Comparison of ENCODE assay signal across 18 cellular contexts in the genomic region with DNA sequence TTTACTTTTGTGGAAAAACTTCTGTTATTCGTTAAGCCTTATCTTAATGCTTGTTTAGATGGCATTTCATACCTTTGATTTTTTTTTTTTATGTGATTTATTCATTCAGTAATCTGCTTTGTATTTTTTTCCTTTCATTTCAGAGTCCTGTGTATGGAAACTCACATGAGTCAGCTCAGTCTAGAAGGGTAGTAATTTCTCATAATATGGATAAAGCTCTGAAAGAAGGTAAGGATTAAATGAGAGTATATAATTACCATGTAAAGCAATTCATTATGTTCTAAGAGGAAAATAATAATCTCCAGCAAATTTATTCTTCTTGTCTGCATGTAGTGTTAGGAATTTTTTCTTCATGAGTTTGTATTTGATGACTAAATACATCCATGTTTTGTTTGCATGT. TPM values are rescaled to one million over a fixed set of nuclear protein-coding genes. Genes with fewer than 3 reads are reported as not detected.
DNase-seq lines count a peak whose midpoint lies in the region; FAIRE-seq lines count a peak whose summit lies in the region.
"Had no signal": no experiment of that assay in that cellular context is flagged by ENCODE, and none has a peak within 500 bp of the region (broad histone marks: within the 10 kb centered on the region; RNA-seq: fewer than 3 reads in every experiment).

No MANE protein-coding gene starts in this region.

- H2BK15ac ChIP-seq in mesenchymal stem cell (ENCODE audit: low read depth, poor library complexity, severe bottlenecking), result no peak overlapping the region

- 91 to 95% methylated on average over 1 of the region's 1 CpG for WGBS in GM23248 (ENCODE audit: low coverage in 1 of 2, low lambda C conversion rate in 2 of 2, missing lambda C conversion rate in 2 of 2), 2 experiments
- WGBS in mesenchymal stem cell, result no CpG with 5 or more reads among the region's 1 CpG

- peak overlapping the region; percentile 9 for H3K4me3 Mint-ChIP-seq in activated naive CD8-positive, alpha-beta T cell
- H3K4me3 Mint-ChIP-seq: neural progenitor cell had no signal

- H3K9ac ChIP-seq in GM23248, result peak overlapping the region; percentile 11
- peak overlapping the region; percentile 16 for H3K9ac ChIP-seq in mesenchymal stem cell (ENCODE audit: low read length)
- H3K9ac ChIP-seq: neural progenitor cell had no signal

- no peaks in the 10 kb centered on the region for H4K20me1 ChIP-seq in GM23248 (ENCODE audit: insufficient read depth)

- peak overlapping the region; percentile 80 for H3K27ac Mint-ChIP-seq in activated naive CD8-positive, alpha-beta T cell
- H3K27ac Mint-ChIP-seq: neural progenitor cell had no signal

- H3F3A ChIP-seq in GM23248 (ENCODE audit: insufficient read depth), result no peaks in the 10 kb centered on the region

- H3K9me3 ChIP-seq in GM23248 (ENCODE audit: low read depth), result no peaks in the 10 kb centered on the region
- no peaks in the 10 kb centered on the region for H3K9me3 ChIP-seq in mesenchymal stem cell (ENCODE audit: control insufficient read depth, low read length)
- H3K9me3 ChIP-seq: mucosa of descending colon, uterus had no signal

- no peaks in the 10 kb centered on the region for H3K27me3 Mint-ChIP-seq in activated naive CD8-positive, alpha-beta T cell

- H3K4me2 ChIP-seq in GM23248 (ENCODE audit: unreplicated experiment), result peak overlapping the region; percentile 37
- no peak overlapping the region for H3K4me2 ChIP-seq in mesenchymal stem cell (ENCODE audit: low read length, poor library complexity, severe bottlenecking)
- H3K4me2 ChIP-seq: neural progenitor cell had no signal

- H2BK12ac ChIP-seq in mesenchymal stem cell (ENCODE audit: low read length in 2 of 2), result no peak overlapping the region

- H3K14ac ChIP-seq in mesenchymal stem cell (ENCODE audit: low read length in 2 of 2), result no peak overlapping the region

- H3K23ac ChIP-seq in mesenchymal stem cell (ENCODE audit: low read length in 2 of 2), result no peak overlapping the region

- H3K79me2 ChIP-seq in ACC112 (ENCODE audit: control insufficient read depth, insufficient read depth, low read length, unreplicated experiment) (peaks cover 27% of the 10 kb centered on the region), GM23248 (ENCODE audit: insufficient read depth) (peaks cover 79% of the 10 kb centered on the region)

- H3K9me3 Mint-ChIP-seq in activated naive CD8-positive, alpha-beta T cell (ENCODE audit: low read depth), result no peaks in the 10 kb centered on the region
- H3K9me3 Mint-ChIP-seq: neural progenitor cell had no signal

- FAIRE-seq in urothelium cell line (lab: Jason Lieb, UNC), result no peak

- H3K4ac ChIP-seq in mesenchymal stem cell (ENCODE audit: low read depth in 1 of 2, low read length in 2 of 2), result no peak overlapping the region

- H3K27me3 ChIP-seq in ACC112 (ENCODE audit: insufficient read depth, low read length) (no peaks in the 10 kb centered on the region), GM23248 (replicated peaks; ENCODE audit: insufficient read depth) (no peaks in the 10 kb centered on the region), mesenchymal stem cell (ENCODE audit: control insufficient read depth in 1 of 2, insufficient read depth in 1 of 2, low read length in 2 of 2) (no peaks in the 10 kb centered on the region)
- H3K27me3 ChIP-seq: foreskin keratinocyte, neural progenitor cell, uterus had no signal

- H4K8ac ChIP-seq in mesenchymal stem cell (ENCODE audit: low read length), result no peak overlapping the region

- DNase-seq in GM23248 (peak; percentile 64), mesenchymal stem cell (peak; percentile 45), hepatic stellate cell (ENCODE audit: low spot score) (no peak), NCI-H2029 (lab: John Stamatoyannopoulos, UW) (no peak), NCI-H82 (lab: John Stamatoyannopoulos, UW) (no peak), urothelium cell line (ENCODE audit: low spot score) (no peak)
- DNase-seq: foreskin keratinocyte; GOT3; mucosa of descending colon; NCI-H1417 treated with DMSO at 0.1 percent for 48 hours; retina; stimulated activated CD4-positive, alpha-beta T cell treated with anti-CD3 and anti-CD28 coated beads, Interleukin-15, amount 100 ng/mL, for 24 hours; stimulated activated naive CD4-positive, alpha-beta T cell; uterus had no signal

- H3K36me3 Mint-ChIP-seq in activated naive CD8-positive, alpha-beta T cell, result peaks cover 10% of the 10 kb centered on the region

- H3K9me2 ChIP-seq in GM23248 (ENCODE audit: insufficient read depth), result no peaks in the 10 kb centered on the region

- peaks cover 37% of the 10 kb centered on the region for H3K4me1 Mint-ChIP-seq in activated naive CD8-positive, alpha-beta T cell (ENCODE audit: low read depth)

- no peak overlapping the region for H3K18ac ChIP-seq in mesenchymal stem cell (ENCODE audit: low read depth in 1 of 2, low read length in 2 of 2)

- no peak overlapping the region for H2AK5ac ChIP-seq in mesenchymal stem cell (ENCODE audit: low read length, severe bottlenecking)

- peaks cover 21% of the 10 kb centered on the region for H3K79me1 ChIP-seq in mesenchymal stem cell (replicated peaks; ENCODE audit: low read length, poor library complexity, severe bottlenecking)

- peak overlapping the region; percentile 12; the same call in 1 of the 2 replicates for H3K4me3 ChIP-seq in ACC112 (ENCODE audit: low read depth, low read length)
- 0 out of 2 replicates have a peak overlapping the region, but pooled peaks have one; percentile 11 for H3K4me3 ChIP-seq in GM23248
- H3K4me3 ChIP-seq in mesenchymal stem cell (ENCODE audit: insufficient read depth in 1 of 2, low read depth in 1 of 2, low read length in 2 of 2), result no peak overlapping the region
- H3K4me3 ChIP-seq: coronary artery, mucosa of descending colon, neural progenitor cell, uterus had no signal

- H3K36me3 ChIP-seq in ACC112 (ENCODE audit: insufficient read depth, low read length), result peaks cover 3% of the 10 kb centered on the region; the same call in 1 of the 2 replicates
- H3K36me3 ChIP-seq in GM23248 (ENCODE audit: low read depth), result no peaks in the 10 kb centered on the region
- peaks cover 0 to 5% of the 10 kb centered on the region in 2 experiments for H3K36me3 ChIP-seq in mesenchymal stem cell (ENCODE audit: control insufficient read depth in 1 of 2, insufficient read depth in 2 of 2, low read depth in 1 of 2, low read length in 2 of 2)
- H3K36me3 ChIP-seq: neural progenitor cell, uterus had no signal

- no peak overlapping the region for H2BK120ac ChIP-seq in mesenchymal stem cell (ENCODE audit: low read depth, low read length)

- no peak overlapping the region for H2BK5ac ChIP-seq in mesenchymal stem cell (ENCODE audit: low read depth, low read length, poor library complexity, severe bottlenecking)

- H4K91ac ChIP-seq in mesenchymal stem cell (ENCODE audit: low read length), result no peak overlapping the region

- H3K4me1 ChIP-seq in ACC112 (ENCODE audit: control insufficient read depth, insufficient read depth, low read length, unreplicated experiment) (peaks cover 28% of the 10 kb centered on the region), GM23248 (ENCODE audit: insufficient read depth) (peaks cover 16% of the 10 kb centered on the region), mesenchymal stem cell (ENCODE audit: control insufficient read depth, insufficient read depth, low read depth, low read length) (no peaks in the 10 kb centered on the region)
- H3K4me1 ChIP-seq: foreskin keratinocyte, neural progenitor cell had no signal

- H3K27ac ChIP-seq in ACC112 (ENCODE audit: low read depth, low read length) (no peak overlapping the region), GM23248 (no peak overlapping the region; the same call in 1 of the 2 replicates), mesenchymal stem cell (ENCODE audit: low read length, poor library complexity, severe bottlenecking) (no peak overlapping the region)
- H3K27ac ChIP-seq: coronary artery, foreskin keratinocyte, neural progenitor cell had no signal

- H2AFZ ChIP-seq in ACC112 (ENCODE audit: low read length, unreplicated experiment), result no peak overlapping the region
- H2AFZ ChIP-seq in GM23248, result no peak overlapping the region
- no peak overlapping the region for H2AFZ ChIP-seq in mesenchymal stem cell (ENCODE audit: low read depth, low read length)
- H2AFZ ChIP-seq: neural progenitor cell had no signal

- in situ Hi-C loops in GM23248 (cut with MboI), result no loop called here

RNA-seq across cellular contexts. Expression of a gene that starts 37.8 kb away (rescaled TPM):
- 23.6 and 50.0 TPM in 2 replicates for total RNA-seq in GM23248 (2014; rRNA removed; shearing (Covaris generic))
- polyA plus RNA-seq in GM23248 (2016; fragmentation: Nextera tagmentation; extraction: Ambion mirVana), result 7.1 and 8.2 TPM in 2 replicates
- polyA plus RNA-seq in mesenchymal stem cell (2013, experiment 1 of 2), result 12.1 TPM
- polyA plus RNA-seq in mesenchymal stem cell (2013, experiment 2 of 2), result 13.1 TPM

RNA-seq across cellular contexts. Expression of a gene that starts 43.4 kb away (rescaled TPM):
- total RNA-seq in GM23248 (2014; rRNA removed; shearing (Covaris generic)), result 44.0 and 46.3 TPM in 2 replicates
- polyA plus RNA-seq in GM23248 (2016; fragmentation: Nextera tagmentation; extraction: Ambion mirVana), result 49.2 and 50.8 TPM in 2 replicates
- 32.2 TPM for polyA plus RNA-seq in mesenchymal stem cell (2013, experiment 1 of 2)
- polyA plus RNA-seq in mesenchymal stem cell (2013, experiment 2 of 2), result 30.9 TPM

Comparison
In these comparisons a context has a peak if more than half of its experiments do, and no peak if none do; other contexts are left out.
1. H3K4me3 ChIP-seq: peak in ACC112 (single experiment) and GM23248 (single experiment); none in mesenchymal stem cell (0 of 2).
2. DNase-seq: peak in GM23248 (single experiment) and mesenchymal stem cell (single experiment); none in hepatic stellate cell (single experiment), NCI-H2029 (single experiment), NCI-H82 (single experiment) and urothelium cell line (single experiment).